Comparison of ENCODE assay signal across 8 cellular contexts in genomic region chr14:100239200-100239839, GRCh38. TPM values are rescaled to one million over a fixed set of nuclear protein-coding genes. Genes with fewer than 3 reads are reported as not detected.
A peak's percentile ranks its signal among the peaks of the same experiment; 100 is the strongest.
DNase-seq lines count a peak whose midpoint lies in the region; ATAC-seq and TF ChIP-seq lines count a peak whose summit lies in the region.

No MANE protein-coding gene starts in this region.

- WGBS in testis, 2 donors = 0% methylated on average over 20 to 88 of the region's 95 CpGs

- H3K27ac ChIP-seq in colonic mucosa = peak overlapping the region; percentile 99
- peak overlapping the region; percentile 99 for H3K27ac ChIP-seq in testis

- H3K27me3 ChIP-seq in colonic mucosa (no peaks in the 10 kb centered on the region), testis (no peaks in the 10 kb centered on the region)

- H3K9me3 ChIP-seq in colonic mucosa (no peaks in the 10 kb centered on the region), testis (no peaks in the 10 kb centered on the region)

- peaks cover 43% of the 10 kb centered on the region for H3K4me1 Mint-ChIP-seq in mesothelial cell of epicardium

- no peak for TF ChIP-seq POLR2A in testis (IDR thresholded peaks at IDR 0.05)

- intact Hi-C loops in colonic mucosa (cut with DNase I) (no loop called here), testis (cut with DNase I; ENCODE audit: low total_unique reads) (no loop called here)

- H3K4me3 ChIP-seq in colonic mucosa (peak overlapping the region; percentile 97), testis (peak overlapping the region; percentile 99 to 100)

- H3K9ac ChIP-seq in colonic mucosa (ENCODE audit: low read depth in 2 of 2, low read length in 2 of 2) = peak overlapping the region; percentile 84 to 92

- no peak for ATAC-seq in GM18868 (IDR thresholded peaks at IDR 0.05; ENCODE audit: unreplicated experiment)

- H3K36me3 ChIP-seq in colonic mucosa (no peaks in the 10 kb centered on the region), testis (ENCODE audit: low read depth, missing control alignments) (no peaks in the 10 kb centered on the region)

- DNase-seq in H4 (ENCODE audit: low spot score) (peak; percentile 13), T follicular helper cell (ENCODE audit: low read depth) (peak; percentile 19), colonic mucosa (peak; percentile 45), mesothelial cell of epicardium (ENCODE audit: low spot score in 2 of 2, unreplicated experiment in 2 of 2) (peak in 1 of 2 experiments; percentile 54), testis (no peak), foreskin melanocyte (no peak), LoVo (ENCODE audit: low spot score) (no peak)

- H3K27ac Mint-ChIP-seq in mesothelial cell of epicardium = peak overlapping the region; percentile 91

- H3K36me3 Mint-ChIP-seq in mesothelial cell of epicardium = peaks cover 3% of the 10 kb centered on the region

- H3K4me1 ChIP-seq in colonic mucosa (peaks cover 5% of the 10 kb centered on the region), testis (peaks cover 22% of the 10 kb centered on the region)

- H3K4me3 Mint-ChIP-seq in mesothelial cell of epicardium = peak overlapping the region; percentile 80

- TF ChIP-seq CTCF in colonic mucosa (IDR thresholded peaks at IDR 0.05) = no peak
- peak; percentile 11 for TF ChIP-seq CTCF in mesothelial cell of epicardium (IDR thresholded peaks at IDR 0.05; ENCODE audit: unreplicated experiment)
- TF ChIP-seq CTCF in testis (IDR thresholded peaks at IDR 0.05) = no peak

- no peaks in the 10 kb centered on the region for H3K27me3 Mint-ChIP-seq in mesothelial cell of epicardium (ENCODE audit: low read depth)

- H3K9me3 Mint-ChIP-seq in mesothelial cell of epicardium = no peaks in the 10 kb centered on the region

RNA-seq across cellular contexts. Expression of gene YY1, which starts 0.4 kb away (rescaled TPM):
- total RNA-seq in H4 (2014; rRNA removed; shearing (Covaris generic)) = 32.3 and 44.7 TPM in 2 replicates
- total RNA-seq in colonic mucosa (10 to 100 TPM; 73.2 to 90.4 TPM), mesothelial cell of epicardium (89.0 to 94.5 TPM (median 91.9 TPM) in 3 replicates), testis (10 to 100 TPM; 58.1 to 68.2 TPM)
- polyA plus RNA-seq in testis (ENCODE audit: insufficient read depth, low read depth, low replicate concordance) = 74.2 TPM

Comparison
In these comparisons a context has a peak if more than half of its experiments do, and no peak if none do; other contexts are left out.
1. DNase-seq: peak in H4 (single experiment), T follicular helper cell (single experiment) and colonic mucosa (single experiment); none in testis (single experiment), foreskin melanocyte (single experiment) and LoVo (single experiment).